Comparison of ENCODE assay signal across 8 cellular contexts in genomic region chr1:156126701-156127534, GRCh38. TPM values are rescaled to one million over a fixed set of nuclear protein-coding genes. Genes with fewer than 3 reads are reported as not detected.
DNase-seq lines count a peak whose midpoint lies in the region; ATAC-seq and TF ChIP-seq lines count a peak whose summit lies in the region.

No MANE protein-coding gene starts in this region.

- peak overlapping the region; percentile 91 for H3K4me2 ChIP-seq in SK-N-SH

- CTCF ChIA-PET in SK-N-SH (lab: Yijun Ruan, JAX), result interaction anchor here (1.4 to 40.5 kb wide), 9 partner anchors 10 to 259 kb away, joined by 3 to 1559 read pairs (median 7); partner anchors contain the start of genes LMNA and MEX3A
- CTCF ChIA-PET in activated naive CD4-positive, alpha-beta T cell treated with anti-CD3 and anti-CD28 coated beads, Interleukin-2, amount 10 ng/mL, durations not matched to agents 7 days and 5 days (lab: Charles Lee), result interaction anchor here (0.5 to 13.8 kb wide), 7 partner anchors 8 to 122 kb away, joined by 3 to 668 read pairs (median 4); no protein-coding TSS in a partner anchor

- POLR2A ChIA-PET in SK-N-SH (lab: Yijun Ruan, JAX), result interaction anchor here (0.7 to 0.9 kb wide), 2 partner anchors 8 to 25 kb away, joined by 3 read pairs; no protein-coding TSS in a partner anchor

- TF ChIP-seq EP300 in SK-N-SH (IDR thresholded peaks at IDR 0.05; ENCODE audit: borderline replicate concordance in 1 of 2, low read depth in 1 of 2, low read length in 1 of 2), result 0 out of 4 replicates have a peak, but pooled peaks of 1 of the 2 experiments have one; percentile 32

- TF ChIP-seq RAD21 in SK-N-SH (IDR thresholded peaks at IDR 0.05; ENCODE audit: low read length), result no peak

- peaks cover 93% of the 10 kb centered on the region for H3K79me2 ChIP-seq in SK-N-SH (ENCODE audit: insufficient read depth)

- WGBS in SK-N-SH (ENCODE audit: low lambda C conversion rate), result 11% methylated on average over 14 of the region's 15 CpGs

- no peaks in the 10 kb centered on the region for H3K9me2 ChIP-seq in SK-N-SH

- DNase-seq in GM12864 (ENCODE audit: low read depth) (peak; percentile 80), SK-N-SH (no peak), left ventricle myocardium superior (peak; percentile 59), glutamatergic neuron (no peak)
- DNase-seq in activated naive CD4-positive, alpha-beta T cell treated with anti-CD3 and anti-CD28 coated beads, Interleukin-2, amount 10 ng/mL, durations not matched to agents 7 days and 5 days, result peak; percentile 88
- DNase-seq in stimulated activated CD4-positive, alpha-beta T cell treated with anti-CD3 and anti-CD28 coated beads, Interleukin-2, amount 100 ng/mL, for 24 hours, result peak; percentile 82 to 84

- H3K36me3 Mint-ChIP-seq in activated naive CD4-positive, alpha-beta T cell treated with anti-CD3 and anti-CD28 coated beads, Interleukin-2, amount 10 ng/mL, durations not matched to agents 7 days and 5 days, result no peaks in the 10 kb centered on the region
- no peaks in the 10 kb centered on the region for H3K36me3 Mint-ChIP-seq in glutamatergic neuron (ENCODE audit: unreplicated experiment)

- peaks cover 71% of the 10 kb centered on the region for H3K27me3 Mint-ChIP-seq in activated naive CD4-positive, alpha-beta T cell treated with anti-CD3 and anti-CD28 coated beads, Interleukin-2, amount 10 ng/mL, durations not matched to agents 7 days and 5 days
- peaks cover 8% of the 10 kb centered on the region for H3K27me3 Mint-ChIP-seq in glutamatergic neuron (ENCODE audit: unreplicated experiment)

- peaks cover 94% of the 10 kb centered on the region for H3F3A ChIP-seq in SK-N-SH (replicated peaks; ENCODE audit: insufficient read depth)

- peak overlapping the region; percentile 65 for H3K27ac Mint-ChIP-seq in activated naive CD4-positive, alpha-beta T cell treated with anti-CD3 and anti-CD28 coated beads, Interleukin-2, amount 10 ng/mL, durations not matched to agents 7 days and 5 days
- H3K27ac Mint-ChIP-seq in glutamatergic neuron (ENCODE audit: unreplicated experiment), result no peak overlapping the region

- peak overlapping the region; percentile 97 to 100 for H3K27ac ChIP-seq in SK-N-SH (ENCODE audit: low read depth in 2 of 2, low read length in 1 of 2)

- peak overlapping the region; percentile 0 for H3K4me3 Mint-ChIP-seq in activated naive CD4-positive, alpha-beta T cell treated with anti-CD3 and anti-CD28 coated beads, Interleukin-2, amount 10 ng/mL, durations not matched to agents 7 days and 5 days
- H3K4me3 Mint-ChIP-seq in glutamatergic neuron (ENCODE audit: unreplicated experiment), result no peak overlapping the region

- H3K4me1 Mint-ChIP-seq in activated naive CD4-positive, alpha-beta T cell treated with anti-CD3 and anti-CD28 coated beads, Interleukin-2, amount 10 ng/mL, durations not matched to agents 7 days and 5 days, result peaks cover 77% of the 10 kb centered on the region
- peaks cover 27% of the 10 kb centered on the region for H3K4me1 Mint-ChIP-seq in glutamatergic neuron (ENCODE audit: low read depth, unreplicated experiment)

- peak overlapping the region; percentile 97 for H3K9ac ChIP-seq in SK-N-SH

- intact Hi-C loops in left ventricle myocardium superior (cut with micrococcal nuclease), result no loop called here

- no peak overlapping the region for H2AFZ ChIP-seq in SK-N-SH (ENCODE audit: low read depth)

- H3K4me1 ChIP-seq in SK-N-SH (ENCODE audit: control insufficient read depth in 1 of 2, insufficient read depth in 2 of 2, low read depth in 1 of 2, low read length in 1 of 2), result peaks cover 76 to 77% of the 10 kb centered on the region in 2 experiments

- ATAC-seq in HG02973 (IDR thresholded peaks at IDR 0.05; ENCODE audit: unreplicated experiment) (peak; percentile 39), left ventricle myocardium superior (no peak), GM18858 (IDR thresholded peaks at IDR 0.05; ENCODE audit: unreplicated experiment) (no peak)

- no peak for TF ChIP-seq CTCF in GM12864 (IDR thresholded peaks at IDR 0.05; ENCODE audit: low read depth, low read length, missing control alignments)
- no peak for TF ChIP-seq CTCF in SK-N-SH (IDR thresholded peaks at IDR 0.05)
- no peak for TF ChIP-seq CTCF in glutamatergic neuron (IDR thresholded peaks at IDR 0.05; ENCODE audit: partially characterized antibody, unreplicated experiment)

- peaks cover 13 to 28% of the 10 kb centered on the region in 2 experiments for H3K36me3 ChIP-seq in SK-N-SH (replicated peaks in 1 of 2; ENCODE audit: control insufficient read depth in 1 of 2, insufficient read depth in 2 of 2, low read length in 1 of 2)

- no peaks in the 10 kb centered on the region for H3K9me3 ChIP-seq in SK-N-SH

- no peaks in the 10 kb centered on the region for H3K9me3 Mint-ChIP-seq in activated naive CD4-positive, alpha-beta T cell treated with anti-CD3 and anti-CD28 coated beads, Interleukin-2, amount 10 ng/mL, durations not matched to agents 7 days and 5 days
- peaks cover 2% of the 10 kb centered on the region for H3K9me3 Mint-ChIP-seq in glutamatergic neuron (ENCODE audit: unreplicated experiment)

- peaks cover 79% of the 10 kb centered on the region for H4K20me1 ChIP-seq in SK-N-SH (ENCODE audit: insufficient read depth)

- no peaks in the 10 kb centered on the region for H3K27me3 ChIP-seq in SK-N-SH (ENCODE audit: insufficient read depth)

- H3K4me3 ChIP-seq in GM12864 (ENCODE audit: low read depth, low read length), result no peak overlapping the region
- peak overlapping the region; percentile 12 to 56; a peak in 3 of 4 replicates for H3K4me3 ChIP-seq in SK-N-SH (ENCODE audit: low read depth in 2 of 2, low read length in 1 of 2)

TF ChIP-seq in SK-N-SH, 30 proteins besides CTCF, POLR2A, EP300 and RAD21 (continues in another document):
- TF ChIP-seq JUND (IDR thresholded peaks at IDR 0.05), result peak; percentile 51
- no peak for TF ChIP-seq TAF1 (IDR thresholded peaks at IDR 0.05; ENCODE audit: borderline replicate concordance, low read depth, low read length)
- TF ChIP-seq POLR2AphosphoS5 (IDR thresholded peaks at IDR 0.05; ENCODE audit: low read depth, low read length), result peak; percentile 28; the same call in 1 of the 2 replicates
- TF ChIP-seq, protein P1, sequence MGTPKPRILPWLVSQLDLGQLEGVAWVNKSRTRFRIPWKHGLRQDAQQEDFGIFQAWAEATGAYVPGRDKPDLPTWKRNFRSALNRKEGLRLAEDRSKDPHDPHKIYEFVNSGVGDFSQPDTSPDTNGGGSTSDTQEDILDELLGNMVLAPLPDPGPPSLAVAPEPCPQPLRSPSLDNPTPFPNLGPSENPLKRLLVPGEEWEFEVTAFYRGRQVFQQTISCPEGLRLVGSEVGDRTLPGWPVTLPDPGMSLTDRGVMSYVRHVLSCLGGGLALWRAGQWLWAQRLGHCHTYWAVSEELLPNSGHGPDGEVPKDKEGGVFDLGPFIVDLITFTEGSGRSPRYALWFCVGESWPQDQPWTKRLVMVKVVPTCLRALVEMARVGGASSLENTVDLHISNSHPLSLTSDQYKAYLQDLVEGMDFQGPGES (IDR thresholded peaks at IDR 0.05; ENCODE audit: low read depth, low read length), result no peak
- TF ChIP-seq MAX (IDR thresholded peaks at IDR 0.05; ENCODE audit: low read depth), result peak; percentile 60; the same call in 1 of the 2 replicates
- no peak for TF ChIP-seq RFX5 (IDR thresholded peaks at IDR 0.05; ENCODE audit: low read length)
- TF ChIP-seq TCF12 (IDR thresholded peaks at IDR 0.05), result peak; percentile 69
- no peak for TF ChIP-seq USF1 (IDR thresholded peaks at IDR 0.05; ENCODE audit: borderline replicate concordance, low read depth)
- TF ChIP-seq FOXJ3 (CRISPR knock-in tag; IDR thresholded peaks at IDR 0.05), result no peak
- TF ChIP-seq MXI1 (IDR thresholded peaks at IDR 0.05; ENCODE audit: low read depth, low read length), result no peak
- no peak for TF ChIP-seq CHD2 (IDR thresholded peaks at IDR 0.05; ENCODE audit: low read length, partially characterized antibody)
- TF ChIP-seq, protein P2, sequence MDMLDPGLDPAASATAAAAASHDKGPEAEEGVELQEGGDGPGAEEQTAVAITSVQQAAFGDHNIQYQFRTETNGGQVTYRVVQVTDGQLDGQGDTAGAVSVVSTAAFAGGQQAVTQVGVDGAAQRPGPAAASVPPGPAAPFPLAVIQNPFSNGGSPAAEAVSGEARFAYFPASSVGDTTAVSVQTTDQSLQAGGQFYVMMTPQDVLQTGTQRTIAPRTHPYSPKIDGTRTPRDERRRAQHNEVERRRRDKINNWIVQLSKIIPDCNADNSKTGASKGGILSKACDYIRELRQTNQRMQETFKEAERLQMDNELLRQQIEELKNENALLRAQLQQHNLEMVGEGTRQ (IDR thresholded peaks at IDR 0.05; ENCODE audit: borderline replicate concordance, low read depth, low read length), result no peak

RNA-seq across cellular contexts. Expression of gene LMNA, which starts 12.4 kb away (rescaled TPM):
- 726 and 983 TPM in 2 replicates for polyA plus RNA-seq in SK-N-SH (2012; rRNA removed)
- polyA plus RNA-seq in SK-N-SH (2012; cell fraction: cytosol; rRNA removed), result 396 and 512 TPM in 2 replicates
- 1,848 and 2,172 TPM in 2 replicates for polyA plus RNA-seq in SK-N-SH (2012; cell fraction: nucleus; rRNA removed)
- 252 TPM for total RNA-seq in left ventricle myocardium superior
- 47.7 TPM for total RNA-seq in glutamatergic neuron (ENCODE audit: unreplicated experiment)

RNA-seq across cellular contexts. Expression of gene SEMA4A, which starts 26.5 kb away (rescaled TPM):
- 1.3 and 2.3 TPM in 2 replicates for polyA plus RNA-seq in SK-N-SH (2012; rRNA removed)
- polyA plus RNA-seq in SK-N-SH (2012; cell fraction: cytosol; rRNA removed), result 0.33 and 0.73 TPM in 2 replicates
- polyA plus RNA-seq in SK-N-SH (2012; cell fraction: nucleus; rRNA removed), result 11.2 and 13.5 TPM in 2 replicates
- total RNA-seq in left ventricle myocardium superior (0.69 TPM), glutamatergic neuron (ENCODE audit: unreplicated experiment) (4.0 TPM)

RNA-seq across cellular contexts. Expression of gene MEX3A, which starts 44.7 kb away (rescaled TPM):
- 15.1 and 16.2 TPM in 2 replicates for polyA plus RNA-seq in SK-N-SH (2012; rRNA removed)
- polyA plus RNA-seq in SK-N-SH (2012; cell fraction: cytosol; rRNA removed), result 8.7 and 14.2 TPM in 2 replicates
- polyA plus RNA-seq in SK-N-SH (2012; cell fraction: nucleus; rRNA removed), result 23.2 and 26.8 TPM in 2 replicates
- 0.17 TPM for total RNA-seq in left ventricle myocardium superior
- 114 TPM for total RNA-seq in glutamatergic neuron (ENCODE audit: unreplicated experiment)

Comparison
In these comparisons a context has a peak if more than half of its experiments do, and no peak if none do; other contexts are left out.
1. DNase-seq: peak in GM12864 (single experiment), activated naive CD4-positive, alpha-beta T cell treated with anti-CD3 and anti-CD28 coated beads, Interleukin-2, amount 10 ng/mL, durations not matched to agents 7 days and 5 days (single experiment), left ventricle myocardium superior (single experiment) and stimulated activated CD4-positive, alpha-beta T cell treated with anti-CD3 and anti-CD28 coated beads, Interleukin-2, amount 100 ng/mL, for 24 hours (2 of 2); none in SK-N-SH (single experiment) and glutamatergic neuron (single experiment).
2. RNA of gene MEX3A, which starts 44.7 kb away (total RNA-seq): 114 TPM in glutamatergic neuron (single experiment); 0.17 TPM in left ventricle myocardium superior (single experiment); every median in the first group is over 10 times any median in the second.